ENCODE assay signal across 23 cellular contexts in genomic region chr6:136063095-136063494, GRCh38.
DNase-seq lines count a peak whose midpoint lies in the region; ATAC-seq and TF ChIP-seq lines count a peak whose summit lies in the region.
"Had no signal": no experiment of that assay in that cellular context is flagged by ENCODE, and none has a peak within 500 bp of the region (broad histone marks: within the 10 kb centered on the region; RNA-seq: fewer than 3 reads in every experiment).

No MANE protein-coding gene starts in this region.

- H3K36me3 ChIP-seq in SK-N-MC (ENCODE audit: insufficient read depth, low read length) (no peaks in the 10 kb centered on the region), uterus (no peaks in the 10 kb centered on the region)
- H3K36me3 ChIP-seq: lower lobe of right lung, stomach, tibial nerve had no signal

- TF ChIP-seq CTCF in fibroblast of mammary gland (conservative IDR thresholded peaks at IDR 0.05; ENCODE audit: control insufficient read depth, insufficient read depth, low read depth, low read length) (no peak), uterus (IDR thresholded peaks at IDR 0.05) (no peak)

- no peaks in the 10 kb centered on the region for H3K27me3 ChIP-seq in uterus
- H3K27me3 ChIP-seq: stomach, tibial nerve had no signal

- H3K9me3 ChIP-seq in SK-N-MC (ENCODE audit: low read depth, low read length) (no peaks in the 10 kb centered on the region), uterus (no peaks in the 10 kb centered on the region)
- H3K9me3 ChIP-seq: lower lobe of right lung, mucosa of descending colon, stomach, tibial nerve had no signal

- H3K4me3 ChIP-seq in SK-N-MC (0 out of 2 replicates have a peak overlapping the region, but pooled peaks have one; percentile 8), fibroblast of mammary gland (ENCODE audit: control insufficient read depth, low read depth, low read length) (no peak overlapping the region), uterus (no peak overlapping the region)
- H3K4me3 ChIP-seq: lower lobe of right lung, mucosa of descending colon, stomach, tibial nerve had no signal

- peak; percentile 80 for DNase-seq in EH (ENCODE audit: low read depth)
- DNase-seq in SK-N-MC (ENCODE audit: low read depth, low spot score): no peak
- peak; percentile 59 for DNase-seq in fibroblast of mammary gland (ENCODE audit: low read depth)
- peak; percentile 35 for DNase-seq in renal cortical epithelial cell (ENCODE audit: low read depth)
- no peak for DNase-seq in activated gamma-delta T cell treated with Interleukin-2 at 50 U/mL for 16 hours
- DNase-seq in uterus: no peak
- DNase-seq in activated naive CD4-positive, alpha-beta T cell treated with anti-CD3 and anti-CD28 coated beads, Interleukin-2, amount 50 U/mL, for 16 hours: no peak
- DNase-seq: activated CD4-positive, alpha-beta T cell treated with anti-CD3 and anti-CD28 coated beads, Interleukin-2, amount 10 ng/mL, durations not matched to agents 7 days and 5 days; activated naive CD4-positive, alpha-beta T cell treated with Interleukin-2 at 50 U/mL for 16 hours; activated T-cell treated with anti-CD3 and anti-CD28 coated beads, Interleukin-2, amount 50 U/mL, for 48 hours; DMS79; H9; lower lobe of right lung; mucosa of descending colon; NCI-H1105 treated with DMSO at 0.1 percent for 48 hours; NCI-H2029 treated with DMSO at 0.1 percent for 48 hours; NCI-H345; NCI-H748 treated with DMSO at 0.1 percent for 48 hours; nephron progenitor cell; stomach; T-helper 9 cell had no signal

- no peak for ATAC-seq in GM19035 (IDR thresholded peaks at IDR 0.05; ENCODE audit: unreplicated experiment)
- ATAC-seq: lower lobe of right lung, mucosa of descending colon had no signal

- intact Hi-C loops in uterus (cut with DNase I; ENCODE audit: low total_unique reads): no loop called here

- no peak for TF ChIP-seq POLR2A in uterus (IDR thresholded peaks at IDR 0.05)

- H3K27ac ChIP-seq in SK-N-MC (no peak overlapping the region), uterus (no peak overlapping the region)
- H3K27ac ChIP-seq: lower lobe of right lung, stomach, tibial nerve had no signal

- H3K9ac ChIP-seq in SK-N-MC (ENCODE audit: insufficient read length): no peak overlapping the region

- H3K4me1 ChIP-seq in uterus: peaks cover 0 to 14% of the 10 kb centered on the region in 2 donors

Comparison
In these comparisons a context has a peak if more than half of its experiments do, and no peak if none do; other contexts are left out.
1. DNase-seq: peak in EH (single experiment), fibroblast of mammary gland (single experiment) and renal cortical epithelial cell (single experiment); none in SK-N-MC (single experiment), activated gamma-delta T cell treated with Interleukin-2 at 50 U/mL for 16 hours (single experiment), uterus (0 of 2) and activated naive CD4-positive, alpha-beta T cell treated with anti-CD3 and anti-CD28 coated beads, Interleukin-2, amount 50 U/mL, for 16 hours (single experiment).